Comparison of ENCODE assay signal across 23 cellular contexts in the genomic region with DNA sequence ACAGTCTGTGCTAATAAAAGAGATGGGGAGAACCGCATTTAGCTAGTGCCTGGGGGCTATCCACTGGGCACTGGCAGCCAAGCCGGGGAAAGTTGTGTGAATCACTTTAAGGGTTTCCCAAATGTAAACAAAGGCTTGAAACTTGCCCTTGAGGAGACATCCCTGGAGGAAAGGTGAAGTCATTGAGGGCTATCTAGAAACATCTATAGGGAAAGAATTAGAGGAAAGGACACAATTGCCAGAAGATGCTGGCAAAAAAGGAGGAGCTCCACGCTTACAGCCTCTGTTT. TPM values are rescaled to one million over a fixed set of nuclear protein-coding genes. Genes with fewer than 3 reads are reported as not detected.
DNase-seq lines count a peak whose midpoint lies in the region; ATAC-seq and TF ChIP-seq lines count a peak whose summit lies in the region.
"Had no signal": no experiment of that assay in that cellular context is flagged by ENCODE, and none has a peak within 500 bp of the region (broad histone marks: within the 10 kb centered on the region; RNA-seq: fewer than 3 reads in every experiment).

No MANE protein-coding gene starts in this region.

- no peak overlapping the region for H2AFZ ChIP-seq in GM23248

- no peaks in the 10 kb centered on the region for H3F3A ChIP-seq in GM23248 (ENCODE audit: insufficient read depth)

- WGBS in GM23248 (ENCODE audit: low coverage in 1 of 2, low lambda C conversion rate in 2 of 2, missing lambda C conversion rate in 2 of 2), 2 experiments, result 39 to 45% methylated on average over 3 of the region's 3 CpGs

- H3K9me2 ChIP-seq in GM23248 (ENCODE audit: insufficient read depth), result no peaks in the 10 kb centered on the region

- no peak overlapping the region for H3K4me2 ChIP-seq in GM23248 (ENCODE audit: unreplicated experiment)

- ATAC-seq in GM19463 (IDR thresholded peaks at IDR 0.05; ENCODE audit: unreplicated experiment) (no peak), GM21737 (IDR thresholded peaks at IDR 0.05; ENCODE audit: unreplicated experiment) (no peak)
- ATAC-seq: activated naive CD4-positive, alpha-beta T cell treated with anti-CD3 and anti-CD28 coated beads, Interleukin-2, amount 50 U/mL, for 72 hours; GM12878; left lobe of liver had no signal

- no peaks in the 10 kb centered on the region for H3K4me1 ChIP-seq in GM23248 (ENCODE audit: insufficient read depth)
- H3K4me1 ChIP-seq: colonic mucosa, Peyer's patch had no signal

- POLR2A ChIA-PET in RWPE1 (lab: Yijun Ruan, JAX; ENCODE audit: low non-redundant PET), result no interaction called here

- no peaks in the 10 kb centered on the region for H4K20me1 ChIP-seq in GM23248 (ENCODE audit: insufficient read depth)

- no peaks in the 10 kb centered on the region for H3K9me3 ChIP-seq in GM23248 (ENCODE audit: low read depth)
- H3K9me3 ChIP-seq: colonic mucosa, Peyer's patch, tibial artery had no signal

- no peaks in the 10 kb centered on the region for H3K36me3 ChIP-seq in GM23248 (ENCODE audit: low read depth)
- H3K36me3 ChIP-seq: colonic mucosa, Peyer's patch, tibial artery had no signal

- in situ Hi-C loops in GM23248 (cut with MboI) (no loop called here), G401 (cut with HindIII; ENCODE audit: low sequenced_read_pairs) (no loop called here)

- DNase-seq in A172 (ENCODE audit: low spot score), result peak; percentile 60
- DNase-seq in GM23248, result peak; percentile 8
- DNase-seq in RWPE1 (ENCODE audit: low spot score), result peak; percentile 60
- peak; percentile 56 for DNase-seq in epithelial cell of esophagus (ENCODE audit: low read depth)
- no peak for DNase-seq in G401 (ENCODE audit: low spot score)
- no peak for DNase-seq in NCI-H446 treated with DMSO at 0.1 percent for 48 hours (lab: John Stamatoyannopoulos, UW)
- DNase-seq: activated CD4-positive, alpha-beta T cell treated with anti-CD3 and anti-CD28 coated beads for 1 hour; C1 segment of cervical spinal cord; colonic mucosa; glutamatergic neuron; H9; NCI-H2171; NCI-H82; Peyer's patch; stimulated activated naive CD4-positive, alpha-beta T cell; tibial artery had no signal

- CTCF ChIA-PET in RWPE1 (lab: Yijun Ruan, JAX), result interaction anchor here (0.6 to 2.2 kb wide), 2 partner anchors 13 to 324 kb away, joined by 6 to 7 read pairs; no protein-coding TSS in a partner anchor

- H3K79me2 ChIP-seq in GM23248 (ENCODE audit: insufficient read depth), result no peaks in the 10 kb centered on the region

- H3K4me3 ChIP-seq in GM23248 (no peak overlapping the region), epithelial cell of esophagus (ENCODE audit: low read length) (no peak overlapping the region)
- H3K4me3 ChIP-seq: colonic mucosa, GM12878, Peyer's patch, skin epidermis, tibial artery had no signal

- H3K27ac ChIP-seq in GM23248, result no peak overlapping the region
- H3K27ac ChIP-seq in RWPE1, result no peak overlapping the region; the same call in 1 of the 2 replicates
- H3K27ac ChIP-seq: colonic mucosa, Peyer's patch, skin epidermis, tibial artery had no signal

- H3K27me3 ChIP-seq in GM23248 (replicated peaks; ENCODE audit: insufficient read depth), result peaks cover 26% of the 10 kb centered on the region
- H3K27me3 ChIP-seq: colonic mucosa, Peyer's patch, tibial artery had no signal

- H3K9ac ChIP-seq in GM23248, result no peak overlapping the region

- TF ChIP-seq CTCF in RWPE1 (conservative IDR thresholded peaks at IDR 0.05; ENCODE audit: low read depth) (no peak), epithelial cell of esophagus (IDR thresholded peaks at IDR 0.05; ENCODE audit: insufficient read depth, low read depth, low read length, missing control alignments) (no peak)

RNA-seq across cellular contexts. Expression of a gene that starts 8.9 kb away (rescaled TPM):
- 0.24 and 1.1 TPM in 2 replicates for total RNA-seq in A172 (2014; rRNA removed; shearing (Covaris generic))
- not detected in 2 replicates for total RNA-seq in GM23248 (2014; rRNA removed; shearing (Covaris generic))
- polyA plus RNA-seq in GM23248 (2016; fragmentation: Nextera tagmentation; extraction: Ambion mirVana), result not detected in 2 replicates
- 2.4 and 4.2 TPM in 2 replicates for total RNA-seq in G401 (2014; rRNA removed; shearing (Covaris generic))
- total RNA-seq: fibroblast of lung, GM12878 had no signal

Comparison
In these comparisons a context has a peak if more than half of its experiments do, and no peak if none do; other contexts are left out.
1. DNase-seq: peak in A172 (single experiment), GM23248 (single experiment), RWPE1 (single experiment) and epithelial cell of esophagus (single experiment); none in G401 (single experiment) and NCI-H446 treated with DMSO at 0.1 percent for 48 hours (single experiment).